ENCODE assay signal across 13 cellular contexts in the genomic region with DNA sequence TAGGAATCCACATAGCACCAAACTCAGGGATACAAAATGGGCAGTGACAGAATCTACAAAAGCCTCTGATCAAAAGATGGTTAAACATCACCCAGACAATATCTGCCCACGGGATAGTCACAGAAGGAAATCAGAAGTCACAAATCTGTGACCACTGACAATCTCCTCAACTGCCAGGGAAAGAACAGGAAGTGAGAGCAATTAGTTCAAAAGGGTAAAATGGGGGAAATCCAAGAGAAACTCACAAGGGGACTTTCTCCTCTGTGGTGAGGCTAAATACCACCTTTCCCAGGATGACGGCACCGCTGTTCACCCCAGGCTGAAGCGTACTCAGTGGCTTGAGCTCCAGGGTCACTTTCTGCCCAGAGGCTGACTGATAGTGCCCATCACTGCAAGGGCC. TPM values are rescaled to one million over a fixed set of nuclear protein-coding genes. Genes with fewer than 3 reads are reported as not detected.
A peak's percentile ranks its signal among the peaks of the same experiment; 100 is the strongest.
DNase-seq lines count a peak whose midpoint lies in the region; ATAC-seq lines count a peak whose summit lies in the region.
"Had no signal": no experiment of that assay in that cellular context is flagged by ENCODE, and none has a peak within 500 bp of the region (broad histone marks: within the 10 kb centered on the region; RNA-seq: fewer than 3 reads in every experiment).

No MANE protein-coding gene starts in this region.

- intact Hi-C loops in left ventricle myocardium superior (cut with micrococcal nuclease), result no loop called here

- ATAC-seq in GM18867 (IDR thresholded peaks at IDR 0.05; ENCODE audit: unreplicated experiment), result peak; percentile 84
- peak; percentile 88 for ATAC-seq in GM21717 (IDR thresholded peaks at IDR 0.05; ENCODE audit: unreplicated experiment)
- peak; percentile 70 for ATAC-seq in HG03280 (IDR thresholded peaks at IDR 0.05; ENCODE audit: unreplicated experiment)
- no peak for ATAC-seq in left ventricle myocardium superior
- ATAC-seq: natural killer cell, SK-N-SH treated with all-trans-retinoic acid at 6 μM for 48 hours had no signal

- peak; percentile 62 for DNase-seq in glomerular visceral epithelial cell (ENCODE audit: extremely low spot score)
- DNase-seq in NCI-H1694 treated with DMSO at 0.1 percent for 48 hours (lab: John Stamatoyannopoulos, UW), result no peak
- DNase-seq in left ventricle myocardium superior, result no peak
- DNase-seq in NCI-H524 (lab: John Stamatoyannopoulos, UW), result no peak
- DNase-seq in NCI-H510A (lab: John Stamatoyannopoulos, UW), result no peak
- DNase-seq: head of caudate nucleus, natural killer cell, NCI-H1930 had no signal

RNA-seq across cellular contexts. Expression of gene TTC5, which starts 10.7 kb away (rescaled TPM):
- 11.8 TPM for total RNA-seq in left ventricle myocardium superior

RNA-seq across cellular contexts. Expression of gene CCNB1IP1, which starts 38.0 kb away (rescaled TPM):
- 43.9 TPM for total RNA-seq in left ventricle myocardium superior

RNA-seq across cellular contexts. Expression of gene PARP2, which starts 48.4 kb away (rescaled TPM):
- total RNA-seq in left ventricle myocardium superior, result 17.5 TPM

RNA-seq across cellular contexts. Expression of gene OR11H4, which starts 56.0 kb away (rescaled TPM):
- total RNA-seq in left ventricle myocardium superior, result not detected
- total RNA-seq: natural killer cell, thoracic aorta had no signal
